29 cellular contexts compared by ENCODE assay signal in genomic region chr1:160370561-160371345, GRCh38. TPM values are rescaled to one million over a fixed set of nuclear protein-coding genes. Genes with fewer than 3 reads are reported as not detected.
"Had no signal": no experiment of that assay in that cellular context is flagged by ENCODE, and none has a peak within 500 bp of the region (broad histone marks: within the 10 kb centered on the region; RNA-seq: fewer than 3 reads in every experiment).

No MANE protein-coding gene starts in this region.

- H3K9me3 Mint-ChIP-seq: activated naive CD8-positive, alpha-beta T cell treated with anti-CD3 and anti-CD28 coated beads for 36 hours; activated T-cell treated with anti-CD3 and anti-CD28 coated beads, Interleukin-2, amount 50 U/mL, for 4 hours; natural killer cell; stimulated activated naive B cell treated with anti-CD40 and anti-IgM and Interleukin-4, amounts not matched to agents 10 μg/mL and 1 μg/mL and 100 μg/mL, for 72 hours; WTC11 had no signal

- H3K27me3 Mint-ChIP-seq: activated naive CD8-positive, alpha-beta T cell treated with anti-CD3 and anti-CD28 coated beads for 36 hours had no signal

- H3K36me3 Mint-ChIP-seq: activated naive CD8-positive, alpha-beta T cell treated with anti-CD3 and anti-CD28 coated beads for 36 hours; natural killer cell; WTC11 had no signal

- H3K79me2 ChIP-seq: parathyroid adenoma had no signal

- H3K4me3 ChIP-seq: colonic mucosa, heart right ventricle, left lung, right lobe of liver, skin epidermis, transverse colon, uterus had no signal

- DNase-seq: activated CD8-positive, alpha-beta memory T cell treated with anti-CD3 and anti-CD28 coated beads, Interleukin-2, amount 50 U/mL, for 4 hours; activated naive CD4-positive, alpha-beta T cell treated with Interleukin-2 at 50 U/mL for 16 hours; activated naive CD8-positive, alpha-beta T cell treated with anti-CD3 and anti-CD28 coated beads for 36 hours; activated T-cell treated with anti-CD3 and anti-CD28 coated beads, Interleukin-2, amount 50 U/mL, for 4 hours; colonic mucosa; effector CD4-positive, alpha-beta T cell; heart right ventricle; kidney; left lung; midbrain; natural killer cell; stimulated activated CD4-positive, alpha-beta T cell treated with anti-CD3 and anti-CD28 coated beads, Interleukin-2, amount 100 ng/mL, for 24 hours; stimulated activated naive B cell treated with anti-CD40 and anti-IgM and Interleukin-4, amounts not matched to agents 10 μg/mL and 1 μg/mL and 100 μg/mL, for 72 hours; T-helper 1 cell; transverse colon; uterus had no signal

- H2AFZ ChIP-seq: parathyroid adenoma had no signal

- H3K27ac ChIP-seq: colonic mucosa, heart right ventricle, left lung, neutrophil, parathyroid adenoma, right lobe of liver, skin epidermis, transverse colon, uterus had no signal

- H3K9ac ChIP-seq: parathyroid adenoma had no signal

- H3K4me3 Mint-ChIP-seq: activated naive CD8-positive, alpha-beta T cell treated with anti-CD3 and anti-CD28 coated beads for 36 hours; activated T-cell treated with anti-CD3 and anti-CD28 coated beads, Interleukin-2, amount 50 U/mL, for 4 hours; natural killer cell; stimulated activated naive B cell treated with anti-CD40 and anti-IgM and Interleukin-4, amounts not matched to agents 10 μg/mL and 1 μg/mL and 100 μg/mL, for 72 hours; WTC11 had no signal

- H3K36me3 ChIP-seq: colonic mucosa, heart right ventricle, left lung, neutrophil, right lobe of liver, transverse colon, uterus had no signal

- H3K9me3 ChIP-seq: colonic mucosa, heart right ventricle, left lung, neutrophil, right lobe of liver, transverse colon, uterus had no signal

- H3K4me1 ChIP-seq: colonic mucosa, parathyroid adenoma, right lobe of liver, uterus had no signal

- H3K27me3 ChIP-seq: colonic mucosa, left lung, right lobe of liver, uterus had no signal

- ATAC-seq: activated T-cell treated with anti-CD3 and anti-CD28 coated beads, Interleukin-2, amount 50 U/mL, for 4 hours; heart right ventricle; left lung; natural killer cell; right lobe of liver; stimulated activated naive B cell treated with anti-CD40 and anti-IgM and Interleukin-4, amounts not matched to agents 10 μg/mL and 1 μg/mL and 100 μg/mL, for 72 hours; WTC11 had no signal

- FAIRE-seq: astrocyte, bronchial epithelial cell, endometrium, kidney, TTC549 had no signal

- H3K27ac Mint-ChIP-seq: activated naive CD8-positive, alpha-beta T cell treated with anti-CD3 and anti-CD28 coated beads for 36 hours; natural killer cell; stimulated activated naive B cell treated with anti-CD40 and anti-IgM and Interleukin-4, amounts not matched to agents 10 μg/mL and 1 μg/mL and 100 μg/mL, for 72 hours; WTC11 had no signal

RNA-seq across cellular contexts. Expression of gene NHLH1, which starts 3.9 kb away (rescaled TPM):
- total RNA-seq: bronchial epithelial cell, epithelial cell of proximal tubule, fibroblast of villous mesenchyme, lung microvascular endothelial cell, transverse colon, uterus had no signal

RNA-seq across cellular contexts. Expression of gene VANGL2, which starts 29.6 kb away (rescaled TPM):
- total RNA-seq: fibroblast of villous mesenchyme, lung microvascular endothelial cell, pulmonary artery endothelial cell had no signal
